19 cellular contexts compared by ENCODE assay signal in the genomic region with DNA sequence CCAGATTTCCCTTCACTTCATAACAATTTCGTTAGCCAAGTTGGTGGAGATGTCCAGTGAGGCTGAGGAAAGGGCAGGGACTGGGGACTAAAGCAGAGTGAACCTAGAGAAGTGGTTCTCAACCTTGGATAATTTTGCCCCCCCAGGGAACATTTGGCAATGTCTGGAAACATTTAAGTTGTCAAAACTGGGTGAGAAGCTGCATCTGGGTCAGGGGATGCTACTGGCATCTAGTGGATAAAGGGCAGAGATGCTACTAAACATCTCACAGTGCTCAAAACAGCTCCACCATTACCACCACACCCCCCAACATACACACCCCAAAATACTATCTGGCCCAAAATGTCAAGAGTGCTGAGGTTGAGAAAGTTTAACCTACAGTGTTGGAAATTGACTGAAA. TPM values are rescaled to one million over a fixed set of nuclear protein-coding genes. Genes with fewer than 3 reads are reported as not detected.
DNase-seq lines count a peak whose midpoint lies in the region; ATAC-seq and TF ChIP-seq lines count a peak whose summit lies in the region.
"Had no signal": no experiment of that assay in that cellular context is flagged by ENCODE, and none has a peak within 500 bp of the region (broad histone marks: within the 10 kb centered on the region; RNA-seq: fewer than 3 reads in every experiment).

No MANE protein-coding gene starts in this region.

- no peaks in the 10 kb centered on the region for H3K27me3 Mint-ChIP-seq in neural progenitor cell (ENCODE audit: insufficient read depth, low read depth)
- H3K27me3 Mint-ChIP-seq in CD4-positive, alpha-beta T cell = no peaks in the 10 kb centered on the region
- H3K27me3 Mint-ChIP-seq: brain had no signal

- H3K4me3 Mint-ChIP-seq in neural progenitor cell = no peak overlapping the region
- H3K4me3 Mint-ChIP-seq in CD4-positive, alpha-beta T cell = no peak overlapping the region
- H3K4me3 Mint-ChIP-seq: brain, IgD-negative memory B cell had no signal

- ATAC-seq in CD4-positive, alpha-beta T cell (ENCODE audit: poor library complexity) = no peak
- ATAC-seq: gastrocnemius medialis; stimulated activated naive CD8-positive, alpha-beta T cell treated with anti-CD3 and anti-CD28 coated beads, Interleukin-15, Interleukin-2, amounts not matched to agents 100 U/mL and 50 U/mL, for 24 hours had no signal

- H3K36me3 ChIP-seq in Karpas-422 (ENCODE audit: insufficient read depth, low read length) = no peaks in the 10 kb centered on the region
- H3K36me3 ChIP-seq in neural progenitor cell = no peaks in the 10 kb centered on the region
- H3K36me3 ChIP-seq: gastrocnemius medialis had no signal

- intact Hi-C loops in CD4-positive, alpha-beta T cell (cut with DNase I, micrococcal nuclease) = no loop called here

- no peaks in the 10 kb centered on the region for H3F3A ChIP-seq in neural progenitor cell (ENCODE audit: low read depth)

- no peaks in the 10 kb centered on the region for H3K4me1 Mint-ChIP-seq in neural progenitor cell
- H3K4me1 Mint-ChIP-seq in CD4-positive, alpha-beta T cell (ENCODE audit: low read depth) = no peaks in the 10 kb centered on the region
- H3K4me1 Mint-ChIP-seq: brain, IgD-negative memory B cell had no signal

- no peaks in the 10 kb centered on the region for H3K36me3 Mint-ChIP-seq in neural progenitor cell
- no peaks in the 10 kb centered on the region for H3K36me3 Mint-ChIP-seq in CD4-positive, alpha-beta T cell (ENCODE audit: low read depth)
- H3K36me3 Mint-ChIP-seq: brain, IgD-negative memory B cell had no signal

- H3K4me2 ChIP-seq in Karpas-422 (ENCODE audit: low read depth, low read length, poor library complexity, severe bottlenecking) (no peak overlapping the region), neural progenitor cell (no peak overlapping the region)

- H3K4me3 ChIP-seq in Karpas-422 (ENCODE audit: low read length) = no peak overlapping the region
- no peak overlapping the region for H3K4me3 ChIP-seq in neural progenitor cell
- H3K4me3 ChIP-seq: gastrocnemius medialis, skin epidermis had no signal

- H3K9me3 ChIP-seq in Karpas-422 (ENCODE audit: low read length) (no peaks in the 10 kb centered on the region), neural progenitor cell (ENCODE audit: low read depth) (peaks cover 4% of the 10 kb centered on the region)
- H3K9me3 ChIP-seq in CD4-positive, alpha-beta T cell (ENCODE audit: control insufficient read depth, low read length) = no peaks in the 10 kb centered on the region
- H3K9me3 ChIP-seq: gastrocnemius medialis had no signal

- no peaks in the 10 kb centered on the region for H3K79me2 ChIP-seq in Karpas-422 (ENCODE audit: low read length)
- no peaks in the 10 kb centered on the region for H3K79me2 ChIP-seq in neural progenitor cell (ENCODE audit: low read depth)

- peak; percentile 37; the same call in 1 of the 2 replicates for TF ChIP-seq CTCF in VCaP (conservative IDR thresholded peaks at IDR 0.05)
- peak; percentile 39 for TF ChIP-seq CTCF in neural progenitor cell (IDR thresholded peaks at IDR 0.05)
- TF ChIP-seq CTCF in CD4-positive, alpha-beta T cell (IDR thresholded peaks at IDR 0.05) = no peak

- no peaks in the 10 kb centered on the region for H3K27me3 ChIP-seq in Karpas-422 (ENCODE audit: low read length)
- no peaks in the 10 kb centered on the region for H3K27me3 ChIP-seq in neural progenitor cell
- H3K27me3 ChIP-seq in CD4-positive, alpha-beta T cell (ENCODE audit: control insufficient read depth, insufficient read depth, low read length) = no peaks in the 10 kb centered on the region
- H3K27me3 ChIP-seq: gastrocnemius medialis had no signal

- POLR2A ChIA-PET in CD4-positive, alpha-beta T cell (lab: Charles Lee) = no interaction called here

- no peaks in the 10 kb centered on the region for H3K9me2 ChIP-seq in Karpas-422 (replicated peaks; ENCODE audit: insufficient read depth, low read length)

- H3K4me1 ChIP-seq in Karpas-422 (ENCODE audit: low read length) = no peaks in the 10 kb centered on the region
- H3K4me1 ChIP-seq in neural progenitor cell = no peaks in the 10 kb centered on the region
- H3K4me1 ChIP-seq: gastrocnemius medialis had no signal

- H3K27ac ChIP-seq in Karpas-422 (ENCODE audit: low read length) (no peak overlapping the region), VCaP (no peak overlapping the region), neural progenitor cell (no peak overlapping the region)
- H3K27ac ChIP-seq in CD4-positive, alpha-beta T cell (ENCODE audit: low read depth, low read length) = no peak overlapping the region
- H3K27ac ChIP-seq: 22Rv1, gastrocnemius medialis, skin epidermis had no signal

- CTCF ChIA-PET in CD4-positive, alpha-beta T cell (lab: Charles Lee) = no interaction called here

- no peak overlapping the region for H3K27ac Mint-ChIP-seq in neural progenitor cell
- H3K27ac Mint-ChIP-seq in CD4-positive, alpha-beta T cell = no peak overlapping the region
- H3K27ac Mint-ChIP-seq: brain, IgD-negative memory B cell had no signal

- H3K9ac ChIP-seq in Karpas-422 (ENCODE audit: low read length) (no peak overlapping the region), neural progenitor cell (no peak overlapping the region)

- H2AFZ ChIP-seq in Karpas-422 (ENCODE audit: low read length) (no peak overlapping the region), neural progenitor cell (replicated peaks) (no peak overlapping the region)

- DNase-seq in DMS 273 (lab: John Stamatoyannopoulos, UW; ENCODE audit: unreplicated experiment) (peak; percentile 9), DMS 273 treated with DMSO at 0.1 percent for 48 hours (lab: John Stamatoyannopoulos, UW) (no peak), Karpas-422 (peak; percentile 43), neural progenitor cell (ENCODE audit: low spot score) (peak; percentile 15), COLO668 (lab: John Stamatoyannopoulos, UW; ENCODE audit: unreplicated experiment) (no peak), T-helper 2 cell (no peak)
- DNase-seq in CD4-positive, alpha-beta T cell = no peak
- DNase-seq: activated gamma-delta T cell treated with Interleukin-2 at 50 U/mL for 16 hours; Calu3; gastrocnemius medialis; NCI-H146; Right ventricle myocardium superior; stimulated activated naive CD8-positive, alpha-beta T cell treated with anti-CD3 and anti-CD28 coated beads, Interleukin-15, Interleukin-2, amounts not matched to agents 100 U/mL and 50 U/mL, for 24 hours had no signal

- H3K9me3 Mint-ChIP-seq in neural progenitor cell = no peaks in the 10 kb centered on the region
- no peaks in the 10 kb centered on the region for H3K9me3 Mint-ChIP-seq in CD4-positive, alpha-beta T cell

- H4K20me1 ChIP-seq in Karpas-422 (ENCODE audit: insufficient read depth, low read depth, low read length) = no peaks in the 10 kb centered on the region
- no peaks in the 10 kb centered on the region for H4K20me1 ChIP-seq in neural progenitor cell (ENCODE audit: low read depth)

RNA-seq across cellular contexts. Expression of gene FGF16, which starts 32.0 kb away (rescaled TPM):
- total RNA-seq in Karpas-422 (2014; rRNA removed; shearing (Covaris generic); ENCODE audit: low replicate concordance) = not detected in 2 replicates
- total RNA-seq in neural progenitor cell (ENCODE audit: low replicate concordance) = not detected in 2 replicates
- not detected for total RNA-seq in CD4-positive, alpha-beta T cell
- total RNA-seq: activated CD8-positive, alpha-beta memory T cell treated with anti-CD3 and anti-CD28 coated beads for 36 hours; Calu3; gastrocnemius medialis; Right ventricle myocardium superior had no signal

Comparison
In these comparisons a context has a peak if more than half of its experiments do, and no peak if none do; other contexts are left out.
1. DNase-seq: peak in DMS 273 (single experiment), Karpas-422 (single experiment) and neural progenitor cell (single experiment); none in DMS 273 treated with DMSO at 0.1 percent for 48 hours (single experiment), COLO668 (single experiment), T-helper 2 cell (0 of 5) and CD4-positive, alpha-beta T cell (0 of 10).